15 cellular contexts compared by ENCODE assay signal in the genomic region with DNA sequence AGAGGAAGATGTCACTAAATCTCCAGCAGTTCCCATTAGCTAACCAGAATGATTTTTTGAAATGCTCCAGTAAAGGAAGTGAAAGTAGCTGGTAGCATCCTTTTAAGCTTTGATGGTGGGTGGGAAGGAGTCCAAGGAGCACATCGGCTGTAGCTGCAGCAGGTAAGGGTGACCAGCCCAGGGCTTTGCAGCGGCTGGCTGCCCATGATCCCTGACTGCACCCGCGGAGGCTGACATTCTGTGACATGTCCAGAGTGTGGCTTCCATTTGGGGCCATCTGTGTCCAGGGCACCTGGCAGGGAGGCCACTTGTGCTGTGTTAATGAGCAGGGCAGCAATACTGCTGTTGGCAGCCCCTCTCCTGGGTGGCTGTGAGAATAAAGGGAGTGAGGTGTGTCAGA.
DNase-seq lines count a peak whose midpoint lies in the region; ATAC-seq, FAIRE-seq and TF ChIP-seq lines count a peak whose summit lies in the region.
"Had no signal": no experiment of that assay in that cellular context is flagged by ENCODE, and none has a peak within 500 bp of the region (broad histone marks: within the 10 kb centered on the region; RNA-seq: fewer than 3 reads in every experiment).

No MANE protein-coding gene starts in this region.

- H3K4me1 Mint-ChIP-seq in CD14-positive monocyte = peaks cover 11% of the 10 kb centered on the region

- no peaks in the 10 kb centered on the region for H3K36me3 Mint-ChIP-seq in CD14-positive monocyte

- ATAC-seq in activated CD4-positive, CD25-positive, alpha-beta regulatory T cell treated with anti-CD3 and anti-CD28 coated beads, Interleukin-2, amount 50 U/mL, for 24 hours = no peak
- ATAC-seq: naive thymus-derived CD4-positive, alpha-beta T cell had no signal

- peaks cover 24% of the 10 kb centered on the region for H3K4me1 ChIP-seq in OCI-LY3 (ENCODE audit: low read length)

- H3K27me3 Mint-ChIP-seq in CD14-positive monocyte (ENCODE audit: low read depth in 3 of 3) = peaks cover 6 to 27% (median 16%) of the 10 kb centered on the region in 3 donors

- peaks cover 7% of the 10 kb centered on the region for H3K36me3 ChIP-seq in OCI-LY3 (replicated peaks; ENCODE audit: low read depth, low read length)

- intact Hi-C loops in CD14-positive monocyte (cut with micrococcal nuclease) = no loop called here

- H3K9me3 Mint-ChIP-seq in CD14-positive monocyte = peaks cover 0 to 2% (median 0%) of the 10 kb centered on the region in 7 donors

- H3K79me2 ChIP-seq in OCI-LY3 (ENCODE audit: low read length) = no peaks in the 10 kb centered on the region

- no peak for TF ChIP-seq CTCF in C4-2B (conservative IDR thresholded peaks at IDR 0.05)
- TF ChIP-seq CTCF in OCI-LY3 (IDR thresholded peaks at IDR 0.05; ENCODE audit: low read depth, low read length) = no peak
- TF ChIP-seq CTCF in CD14-positive monocyte (IDR thresholded peaks at IDR 0.05) = no peak

- DNase-seq in GM12891 (ENCODE audit: insufficient read length, low spot score) = no peak
- DNase-seq in mesenteric fat pad (ENCODE audit: low spot score) = peak; percentile 75
- no peak for DNase-seq in CD14-positive monocyte (ENCODE audit: low spot score)
- no peak for DNase-seq in GM19238 (ENCODE audit: insufficient read length, low spot score)
- DNase-seq: activated CD4-positive, CD25-positive, alpha-beta regulatory T cell; activated gamma-delta T cell; AML-193; DND-41; foreskin fibroblast; naive thymus-derived CD4-positive, alpha-beta T cell; NCI-H446 treated with DMSO at 0.1 percent for 48 hours had no signal

- no peak for TF ChIP-seq POLR2A in GM12891 (IDR thresholded peaks at IDR 0.05; ENCODE audit: low read depth, low read length)

- H2AFZ ChIP-seq in OCI-LY3 (ENCODE audit: low read depth, low read length) = no peak overlapping the region

- peak; percentile 51 for FAIRE-seq in GM12891 (lab: Jason Lieb, UNC)
- FAIRE-seq: H54 had no signal

- no peak overlapping the region for H3K4me3 ChIP-seq in OCI-LY3 (ENCODE audit: low read length)

- no peak overlapping the region for H3K9ac ChIP-seq in OCI-LY3 (ENCODE audit: low read length)

- no peaks in the 10 kb centered on the region for H3K27me3 ChIP-seq in OCI-LY3 (ENCODE audit: low read depth, low read length)

- peak overlapping the region in 1 of 7 donors; percentile 71 for H3K27ac Mint-ChIP-seq in CD14-positive monocyte
- H3K27ac Mint-ChIP-seq: naive thymus-derived CD4-positive, alpha-beta T cell had no signal

- peak overlapping the region; percentile 53 for H3K27ac ChIP-seq in C4-2B
- no peak overlapping the region for H3K27ac ChIP-seq in OCI-LY3 (ENCODE audit: low read length)

- peaks cover 8% of the 10 kb centered on the region; the same call in 1 of the 2 replicates for H3K9me3 ChIP-seq in OCI-LY3 (ENCODE audit: insufficient read depth, low read length)

- H4K20me1 ChIP-seq in OCI-LY3 (ENCODE audit: insufficient read depth, low read length) = no peaks in the 10 kb centered on the region

- H3K4me2 ChIP-seq in OCI-LY3 (ENCODE audit: low read length) = peak overlapping the region; percentile 20; the same call in 1 of the 2 replicates

- no peak overlapping the region for H3K4me3 Mint-ChIP-seq in CD14-positive monocyte
- H3K4me3 Mint-ChIP-seq: naive thymus-derived CD4-positive, alpha-beta T cell had no signal

TF ChIP-seq in GM12891, 5 proteins besides CTCF, POLR2A, EP300 and RAD21:
- TF ChIP-seq SPI1 (IDR thresholded peaks at IDR 0.05; ENCODE audit: low read depth, low read length) (peak; percentile 84), TAF1 (IDR thresholded peaks at IDR 0.05; ENCODE audit: low read depth, low read length) (no peak), PAX5 (IDR thresholded peaks at IDR 0.05; ENCODE audit: insufficient read depth, low read length, severe bottlenecking) (no peak)
TF ChIP-seq in GM12891: peak in this region for 1.
